In the genomic region with DNA sequence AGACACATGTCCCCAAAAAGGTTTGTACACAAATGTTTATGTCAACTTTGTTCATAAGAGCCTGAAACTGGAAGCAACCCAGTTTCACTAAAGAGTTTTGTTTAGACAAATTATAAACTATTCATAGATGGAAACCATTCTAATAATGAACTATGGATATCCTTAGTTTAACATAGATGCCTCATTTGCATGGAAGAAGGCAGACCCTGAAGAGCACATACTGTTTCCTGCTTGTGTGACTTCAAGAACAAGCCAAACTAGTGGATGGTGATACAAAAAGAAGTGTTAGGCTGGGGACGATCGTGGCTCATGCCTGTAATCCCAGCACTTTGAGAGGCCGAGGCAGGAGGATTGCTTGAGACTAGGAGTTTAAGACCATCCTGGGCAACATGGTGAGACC, we compare ENCODE assay signal across 23 cellular contexts. TPM values are rescaled to one million over a fixed set of nuclear protein-coding genes. Genes with fewer than 3 reads are reported as not detected.
DNase-seq lines count a peak whose midpoint lies in the region; ATAC-seq, FAIRE-seq and TF ChIP-seq lines count a peak whose summit lies in the region.
"Had no signal": no experiment of that assay in that cellular context is flagged by ENCODE, and none has a peak within 500 bp of the region (broad histone marks: within the 10 kb centered on the region; RNA-seq: fewer than 3 reads in every experiment).

No MANE protein-coding gene starts in this region.

- no peak for FAIRE-seq in frontal cortex (lab: Jason Lieb, UNC)

- H3K27ac ChIP-seq in esophagus muscularis mucosa (replicated peaks in 1 of 4) (no peak overlapping the region), vagina (no peak overlapping the region)
- H3K27ac ChIP-seq: HL-60, KMS-11, SJCRH30 had no signal

- TF ChIP-seq EP300 in esophagus muscularis mucosa (IDR thresholded peaks at IDR 0.05) = no peak

- TF ChIP-seq CTCF in esophagus muscularis mucosa (IDR thresholded peaks at IDR 0.05) = no peak
- TF ChIP-seq CTCF in vagina (IDR thresholded peaks at IDR 0.05) = no peak

- intact Hi-C loops in esophagus muscularis mucosa (cut with DNase I) = no loop called here
- intact Hi-C loops in vagina (cut with DNase I) = no loop called here

- ATAC-seq in GM18873 (IDR thresholded peaks at IDR 0.05; ENCODE audit: low FRiP score, unreplicated experiment) (peak; percentile 60), GM21619 (IDR thresholded peaks at IDR 0.05; ENCODE audit: unreplicated experiment) (peak; percentile 76), HG03045 (IDR thresholded peaks at IDR 0.05; ENCODE audit: unreplicated experiment) (peak; percentile 72), GM19395 (IDR thresholded peaks at IDR 0.05; ENCODE audit: unreplicated experiment) (no peak)
- ATAC-seq: Panc1 had no signal

- no peaks in the 10 kb centered on the region for H3K9me3 ChIP-seq in esophagus muscularis mucosa
- no peaks in the 10 kb centered on the region for H3K9me3 ChIP-seq in vagina
- H3K9me3 ChIP-seq: SJCRH30 had no signal

- H3K4me1 ChIP-seq in esophagus muscularis mucosa (no peaks in the 10 kb centered on the region), vagina (no peaks in the 10 kb centered on the region)
- H3K4me1 ChIP-seq: SJCRH30 had no signal

- WGBS in esophagus muscularis mucosa = 92% methylated on average over 3 of the region's 3 CpGs

- H3K4me3 ChIP-seq in esophagus muscularis mucosa (no peak overlapping the region), vagina (no peak overlapping the region)
- H3K4me3 ChIP-seq: SJCRH30 had no signal

- DNase-seq in esophagus muscularis mucosa (ENCODE audit: extremely low spot score) (peak; percentile 7), vagina (ENCODE audit: extremely low spot score in 2 of 2) (no peak), frontal cortex (ENCODE audit: low spot score in 2 of 2) (no peak)
- no peak for DNase-seq in effector CD8-positive, alpha-beta T cell (lab: John Stamatoyannopoulos, UW)
- DNase-seq: ACHN; C1 segment of cervical spinal cord; CD8-positive, alpha-beta memory T cell; DMS79 treated with DMSO at 0.1 percent for 48 hours; HFFc6; NCI-H1417; NCI-H1930; NCI-H2171; NCI-H446 treated with DMSO at 0.1 percent for 48 hours; NCI-H69; SJCRH30 had no signal

- TF ChIP-seq POLR2A in esophagus muscularis mucosa (IDR thresholded peaks at IDR 0.05; ENCODE audit: low read depth) (no peak), vagina (IDR thresholded peaks at IDR 0.05) (no peak)

- H3K27me3 ChIP-seq in esophagus muscularis mucosa (no peaks in the 10 kb centered on the region), vagina (no peaks in the 10 kb centered on the region)
- H3K27me3 ChIP-seq: SJCRH30 had no signal

- H3K36me3 ChIP-seq in esophagus muscularis mucosa = no peaks in the 10 kb centered on the region
- no peaks in the 10 kb centered on the region for H3K36me3 ChIP-seq in vagina
- H3K36me3 ChIP-seq: SJCRH30 had no signal

RNA-seq across cellular contexts. Expression of gene ACOXL, which starts 48.1 kb away (rescaled TPM):
- not detected for total RNA-seq in esophagus muscularis mucosa
- total RNA-seq in vagina = not detected
- not detected for total RNA-seq in frontal cortex
- total RNA-seq: HFFc6, HT1080, SJCRH30 had no signal
